Comparison of ENCODE assay signal across 1 cellular context in genomic region chr3:141114816-141115458, GRCh38.
TF ChIP-seq lines count a peak whose summit lies in the region.

No MANE protein-coding gene starts in this region.

TF ChIP-seq in HepG2, 621 proteins besides CTCF, POLR2A, EP300 and RAD21 (continued from another document):
- TF ChIP-seq, protein P1, sequence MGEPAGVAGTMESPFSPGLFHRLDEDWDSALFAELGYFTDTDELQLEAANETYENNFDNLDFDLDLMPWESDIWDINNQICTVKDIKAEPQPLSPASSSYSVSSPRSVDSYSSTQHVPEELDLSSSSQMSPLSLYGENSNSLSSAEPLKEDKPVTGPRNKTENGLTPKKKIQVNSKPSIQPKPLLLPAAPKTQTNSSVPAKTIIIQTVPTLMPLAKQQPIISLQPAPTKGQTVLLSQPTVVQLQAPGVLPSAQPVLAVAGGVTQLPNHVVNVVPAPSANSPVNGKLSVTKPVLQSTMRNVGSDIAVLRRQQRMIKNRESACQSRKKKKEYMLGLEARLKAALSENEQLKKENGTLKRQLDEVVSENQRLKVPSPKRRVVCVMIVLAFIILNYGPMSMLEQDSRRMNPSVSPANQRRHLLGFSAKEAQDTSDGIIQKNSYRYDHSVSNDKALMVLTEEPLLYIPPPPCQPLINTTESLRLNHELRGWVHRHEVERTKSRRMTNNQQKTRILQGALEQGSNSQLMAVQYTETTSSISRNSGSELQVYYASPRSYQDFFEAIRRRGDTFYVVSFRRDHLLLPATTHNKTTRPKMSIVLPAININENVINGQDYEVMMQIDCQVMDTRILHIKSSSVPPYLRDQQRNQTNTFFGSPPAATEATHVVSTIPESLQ (CRISPR knock-in tag; conservative IDR thresholded peaks at IDR 0.05) = no peak
- TF ChIP-seq RELA (CRISPR knock-in tag; IDR thresholded peaks at IDR 0.05) (no peak), ZNF350 (CRISPR knock-in tag; IDR thresholded peaks at IDR 0.05; ENCODE audit: borderline replicate concordance, low read depth) (no peak), ARID3A (IDR thresholded peaks at IDR 0.05; ENCODE audit: low read depth, low read length) (no peak), HNRNPUL1 (IDR thresholded peaks at IDR 0.05; ENCODE audit: low read depth, low read length) (no peak), ZNF260 (CRISPR knock-in tag; IDR thresholded peaks at IDR 0.05; ENCODE audit: borderline replicate concordance, low read depth) (no peak), ZEB1 (IDR thresholded peaks at IDR 0.05; ENCODE audit: insufficient replicate concordance, low read depth) (no peak), ZSCAN30 (CRISPR knock-in tag; IDR thresholded peaks at IDR 0.05) (no peak), HMG20A (CRISPR knock-in tag; IDR thresholded peaks at IDR 0.05; ENCODE audit: borderline replicate concordance) (no peak), ATAD3A (CRISPR knock-in tag; IDR thresholded peaks at IDR 0.05) (no peak), IKZF1 (IDR thresholded peaks at IDR 0.05) (no peak), USF2 (IDR thresholded peaks at IDR 0.05; ENCODE audit: low read depth, low read length) (0 out of 2 replicates have a peak, but pooled peaks have one; percentile 26), USF2 (CRISPR knock-in tag; IDR thresholded peaks at IDR 0.05; ENCODE audit: borderline replicate concordance) (no peak)
